Comparison of ENCODE assay signal across 1 cellular context in the genomic region with DNA sequence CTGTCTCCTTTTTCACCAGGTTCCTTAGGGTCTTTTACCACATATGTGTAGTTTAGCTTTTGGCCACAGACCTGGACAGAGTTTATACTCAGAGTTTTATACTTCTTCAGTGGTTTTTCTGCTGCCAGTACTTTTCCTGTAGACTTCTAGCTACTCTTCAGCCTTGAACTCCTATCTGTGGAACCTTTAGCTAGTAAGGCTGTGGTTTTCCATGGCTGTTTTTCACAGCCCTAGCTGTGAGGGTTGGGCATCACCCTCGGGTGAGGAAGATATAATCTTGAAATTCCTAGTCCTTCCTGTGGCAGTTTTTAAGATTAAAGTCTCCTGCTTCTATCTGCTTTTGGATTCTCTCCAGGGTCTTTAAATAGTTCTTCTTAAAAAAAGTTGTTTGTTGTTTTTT.
TF ChIP-seq lines count a peak whose summit lies in the region.

No MANE protein-coding gene starts in this region.

TF ChIP-seq in endothelial cell of umbilical vein, 7 proteins besides CTCF, POLR2A, EP300 and RAD21 (continued from another document):
- no peak for TF ChIP-seq JUN (IDR thresholded peaks at IDR 0.05; ENCODE audit: borderline replicate concordance, insufficient read depth, insufficient read length, low read depth)
- TF ChIP-seq POLR2AphosphoS5 (IDR thresholded peaks at IDR 0.05; ENCODE audit: insufficient read depth, low read depth, low read length): no peak
- TF ChIP-seq FOS (IDR thresholded peaks at IDR 0.05; ENCODE audit: borderline replicate concordance, insufficient read depth, low read length): no peak
TF ChIP-seq in endothelial cell of umbilical vein: peak in this region for 0.
